Comparison of ENCODE assay signal across 11 cellular contexts in the genomic region with DNA sequence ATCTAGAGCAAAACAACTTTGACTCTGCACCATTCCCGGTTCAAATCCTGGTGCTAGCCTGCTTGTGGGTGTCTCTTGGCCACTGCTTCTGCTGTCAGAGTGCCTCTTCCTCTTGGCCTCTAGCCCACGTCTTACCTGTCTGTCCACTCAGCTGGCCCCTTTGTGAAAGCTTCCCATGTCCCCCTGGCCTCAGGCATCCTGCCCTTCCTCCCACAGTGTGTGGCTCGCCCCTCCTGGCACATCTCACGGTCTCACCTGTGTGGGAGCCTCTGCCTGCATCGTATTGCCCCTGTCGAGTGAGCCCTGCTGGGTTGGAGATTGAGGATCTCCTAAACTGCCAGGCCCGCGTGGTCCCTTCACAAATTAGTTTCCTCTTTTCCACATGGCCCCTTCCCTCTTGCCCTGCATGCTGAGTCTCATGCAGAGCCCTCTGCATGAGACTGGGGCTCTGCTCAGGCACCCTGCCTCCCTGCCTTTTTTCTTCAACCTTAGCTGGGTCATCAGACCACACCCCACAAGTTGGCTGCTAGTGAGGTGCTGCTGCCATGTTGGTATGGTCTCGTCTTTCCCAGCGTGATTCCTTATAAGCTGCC. TPM values are rescaled to one million over a fixed set of nuclear protein-coding genes. Genes with fewer than 3 reads are reported as not detected.
DNase-seq lines count a peak whose midpoint lies in the region; ATAC-seq, FAIRE-seq and TF ChIP-seq lines count a peak whose summit lies in the region.
"Had no signal": no experiment of that assay in that cellular context is flagged by ENCODE, and none has a peak within 500 bp of the region (broad histone marks: within the 10 kb centered on the region; RNA-seq: fewer than 3 reads in every experiment).

No MANE protein-coding gene starts in this region.

- TF ChIP-seq POLR2A in heart left ventricle (IDR thresholded peaks at IDR 0.05) = no peak
- no peak for TF ChIP-seq POLR2A in H54 (IDR thresholded peaks at IDR 0.05; ENCODE audit: low read depth, low read length)

- H3K27ac ChIP-seq in right atrium auricular region (no peak overlapping the region), heart left ventricle (no peak overlapping the region), keratinocyte (ENCODE audit: control insufficient read depth, insufficient read depth, low read length) (peak overlapping the region; percentile 18)

- CTCF ChIA-PET in activated CD4-positive, alpha-beta memory T cell treated with anti-CD3 and anti-CD28 coated beads, Interleukin-2, amount 10 ng/mL, durations not matched to agents 7 days and 5 days (lab: Charles Lee) = interaction anchor here (1.0 kb wide), 1 partner anchor 16 kb away, joined by 3 read pairs; no protein-coding TSS in a partner anchor

- peak overlapping the region; percentile 98 for H3K4me3 Mint-ChIP-seq in activated CD4-positive, alpha-beta memory T cell treated with anti-CD3 and anti-CD28 coated beads, Interleukin-2, amount 10 ng/mL, durations not matched to agents 7 days and 5 days

- peak overlapping the region; percentile 13 for H3K9ac ChIP-seq in keratinocyte (ENCODE audit: control insufficient read depth, extremely low read depth, insufficient read depth, low read length)

- dilution Hi-C loops in keratinocyte (cut with MboI; ENCODE audit: extremely low pct_ligation_motif_present, low sequenced_read_pairs) = no loop called here

- H2AFZ ChIP-seq in keratinocyte (ENCODE audit: control insufficient read depth, low read length) = no peak overlapping the region

- no peak for ATAC-seq in heart left ventricle
- ATAC-seq: left cardiac atrium had no signal

- H3K79me2 ChIP-seq in keratinocyte (ENCODE audit: control insufficient read depth, insufficient read depth, low read length) = peaks cover 50% of the 10 kb centered on the region

- H3K27ac Mint-ChIP-seq in activated CD4-positive, alpha-beta memory T cell treated with anti-CD3 and anti-CD28 coated beads, Interleukin-2, amount 10 ng/mL, durations not matched to agents 7 days and 5 days = peak overlapping the region; percentile 46

- intact Hi-C loops in heart left ventricle (cut with DNase I) = loop anchor here (5.0 to 10.0 kb wide), 13 partner anchors 53 to 275 kb away; a partner anchor contains a TSS

- H3K36me3 ChIP-seq in right atrium auricular region = peaks cover 4% of the 10 kb centered on the region
- peaks cover 0 to 24% (median 7%) of the 10 kb centered on the region in 9 donors for H3K36me3 ChIP-seq in heart left ventricle
- H3K36me3 ChIP-seq in keratinocyte (ENCODE audit: control insufficient read depth in 2 of 2, extremely low read depth in 1 of 2, insufficient read depth in 2 of 2, low read length in 2 of 2) = peaks cover 0 to 29% of the 10 kb centered on the region in 2 experiments

- H3K36me3 Mint-ChIP-seq in activated CD4-positive, alpha-beta memory T cell treated with anti-CD3 and anti-CD28 coated beads, Interleukin-2, amount 10 ng/mL, durations not matched to agents 7 days and 5 days (ENCODE audit: low read depth) = peaks cover 37% of the 10 kb centered on the region

- TF ChIP-seq CTCF in right atrium auricular region (IDR thresholded peaks at IDR 0.05) (no peak), heart left ventricle (IDR thresholded peaks at IDR 0.05) (no peak), keratinocyte (optimal IDR thresholded peaks at IDR 0.05 in 1 of 3, IDR thresholded peaks at IDR 0.05 in 1 of 3, conservative IDR thresholded peaks at IDR 0.05 in 1 of 3; ENCODE audit: extremely low read depth in 1 of 3, insufficient read depth in 2 of 3, low read length in 3 of 3) (no peak)

- H3K4me1 Mint-ChIP-seq in activated CD4-positive, alpha-beta memory T cell treated with anti-CD3 and anti-CD28 coated beads, Interleukin-2, amount 10 ng/mL, durations not matched to agents 7 days and 5 days = peaks cover 84% of the 10 kb centered on the region

- H3K9me3 Mint-ChIP-seq in activated CD4-positive, alpha-beta memory T cell treated with anti-CD3 and anti-CD28 coated beads, Interleukin-2, amount 10 ng/mL, durations not matched to agents 7 days and 5 days = no peaks in the 10 kb centered on the region

- no peaks in the 10 kb centered on the region for H3K9me3 ChIP-seq in right atrium auricular region
- no peaks in the 10 kb centered on the region for H3K9me3 ChIP-seq in heart left ventricle
- no peaks in the 10 kb centered on the region for H3K9me3 ChIP-seq in keratinocyte (ENCODE audit: control insufficient read depth, low read depth, low read length)

- peak overlapping the region; percentile 84 for H3K4me2 ChIP-seq in keratinocyte (ENCODE audit: control insufficient read depth, extremely low read depth, insufficient read depth, low read depth, low read length)

- H3K4me1 ChIP-seq in right atrium auricular region = peaks cover 0 to 64% of the 10 kb centered on the region in 2 donors
- peaks cover 11 to 83% (median 55%) of the 10 kb centered on the region in 12 donors for H3K4me1 ChIP-seq in heart left ventricle
- H3K4me1 ChIP-seq in keratinocyte (ENCODE audit: control insufficient read depth, extremely low read depth, insufficient read depth, low read length) = peaks cover 63% of the 10 kb centered on the region

- H3K4me3 ChIP-seq in right atrium auricular region = no peak overlapping the region
- H3K4me3 ChIP-seq in heart left ventricle = no peak overlapping the region
- H3K4me3 ChIP-seq in keratinocyte (ENCODE audit: control insufficient read depth in 2 of 3, extremely low read depth in 1 of 3, insufficient read depth in 2 of 3, low read depth in 1 of 3, low read length in 3 of 3) = peak overlapping the region in 1 of 3 experiments; percentile 96

- POLR2A ChIA-PET in activated CD4-positive, alpha-beta memory T cell treated with anti-CD3 and anti-CD28 coated beads, Interleukin-2, amount 10 ng/mL, durations not matched to agents 7 days and 5 days (lab: Charles Lee) = interaction anchor here (1.6 kb wide), 1 partner anchor 9 kb away, joined by 5 read pairs; no protein-coding TSS in a partner anchor

- H3K27me3 ChIP-seq in right atrium auricular region (no peaks in the 10 kb centered on the region), heart left ventricle (no peaks in the 10 kb centered on the region), keratinocyte (ENCODE audit: control insufficient read depth, extremely low read depth, insufficient read depth, low read length) (no peaks in the 10 kb centered on the region)

- peak; percentile 54 for DNase-seq in right atrium auricular region (ENCODE audit: low spot score)
- DNase-seq in heart left ventricle = no peak
- DNase-seq in activated CD4-positive, alpha-beta memory T cell treated with anti-CD3 and anti-CD28 coated beads, Interleukin-2, amount 10 ng/mL, durations not matched to agents 7 days and 5 days = no peak
- no peak for DNase-seq in keratinocyte (ENCODE audit: low read depth, low spot score)
- DNase-seq in NCI-H2196 (lab: John Stamatoyannopoulos, UW; ENCODE audit: unreplicated experiment) = no peak
- DNase-seq in H54 (ENCODE audit: insufficient read length, low spot score) = no peak
- DNase-seq in AG08396 (ENCODE audit: low spot score) = no peak
- DNase-seq in NCI-H1694 treated with DMSO at 0.1 percent for 48 hours (lab: John Stamatoyannopoulos, UW) = no peak
- DNase-seq: left cardiac atrium, NCI-H1048, posterior cingulate gyrus had no signal

- 82 to 91% (median 88%) methylated on average over 10 of the region's 10 CpGs for WGBS in heart left ventricle, 4 donors

- peaks cover 8% of the 10 kb centered on the region for H4K20me1 ChIP-seq in keratinocyte (ENCODE audit: control insufficient read depth, extremely low read depth, insufficient read depth, low read length)

- peaks cover 4% of the 10 kb centered on the region for H3K9me1 ChIP-seq in keratinocyte (ENCODE audit: control insufficient read depth, extremely low read depth, insufficient read depth, low read length)

- no peaks in the 10 kb centered on the region for H3K27me3 Mint-ChIP-seq in activated CD4-positive, alpha-beta memory T cell treated with anti-CD3 and anti-CD28 coated beads, Interleukin-2, amount 10 ng/mL, durations not matched to agents 7 days and 5 days

- FAIRE-seq in keratinocyte (lab: Jason Lieb, UNC) (no peak), H54 (lab: Jason Lieb, UNC) (no peak)

RNA-seq across cellular contexts. Expression of a gene that starts 53.7 kb away (rescaled TPM):
- total RNA-seq in right atrium auricular region (10 to 100 TPM; 20.8 to 27.0 TPM), heart left ventricle (10 to 100 TPM; 24.5 to 40.2 (median 30.8) TPM)
- polyA plus RNA-seq in heart left ventricle (10 to 100 TPM; 15.3 to 31.9 TPM), keratinocyte (4.6 to 7.2 TPM (median 5.3 TPM) in 3 replicates)
- total RNA-seq in activated CD4-positive, alpha-beta memory T cell treated with anti-CD3 and anti-CD28 coated beads, Interleukin-2, amount 10 ng/mL, durations not matched to agents 7 days and 5 days = 10 to 100 TPM; 26.6 to 27.3 TPM
- polyA plus RNA-seq in keratinocyte (2011; ENCODE audit: low read depth) = 10.6 TPM
- 5.5 and 7.2 TPM in 2 replicates for polyA plus RNA-seq in keratinocyte (2011; cell fraction: cytosol; rRNA removed)
- polyA plus RNA-seq in keratinocyte (2011; cell fraction: nucleus; rRNA removed) = 7.2 and 7.8 TPM in 2 replicates
- polyA plus RNA-seq in keratinocyte (2012; ENCODE audit: low replicate concordance) = 10.8 and 12.4 TPM in 2 replicates
- 4.4 to 7.2 TPM (median 5.2 TPM) in 3 replicates for polyA minus RNA-seq in keratinocyte
- polyA minus RNA-seq in keratinocyte (2011; cell fraction: cytosol; rRNA and poly(A)+ RNA removed) = 6.7 TPM
- 4.6 and 6.1 TPM in 2 replicates for polyA minus RNA-seq in keratinocyte (2011; cell fraction: nucleus; rRNA and poly(A)+ RNA removed)
